In the genomic region with DNA sequence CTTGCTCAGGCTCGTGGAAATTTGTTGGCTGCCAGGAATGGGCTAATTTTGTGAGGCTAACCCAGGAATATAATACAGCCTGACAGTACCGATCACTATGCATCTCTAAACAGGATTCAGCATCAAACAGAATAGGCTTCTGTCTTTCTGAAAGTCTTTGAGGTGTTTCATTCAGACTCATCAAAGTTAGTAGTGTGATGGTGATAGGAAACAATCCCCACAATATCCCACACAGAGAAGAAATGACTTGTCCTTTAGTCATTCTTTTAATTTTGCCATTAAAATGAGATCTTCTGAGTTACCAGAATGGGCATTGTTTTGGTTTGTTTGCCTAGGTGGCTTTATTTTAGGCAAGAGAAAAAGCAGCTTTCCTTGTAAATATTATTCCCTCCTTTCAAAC, we compare ENCODE assay signal across 16 cellular contexts. TPM values are rescaled to one million over a fixed set of nuclear protein-coding genes. Genes with fewer than 3 reads are reported as not detected.
DNase-seq lines count a peak whose midpoint lies in the region; ATAC-seq, FAIRE-seq and TF ChIP-seq lines count a peak whose summit lies in the region.
"Had no signal": no experiment of that assay in that cellular context is flagged by ENCODE, and none has a peak within 500 bp of the region (broad histone marks: within the 10 kb centered on the region; RNA-seq: fewer than 3 reads in every experiment).

No MANE protein-coding gene starts in this region.

- no peaks in the 10 kb centered on the region for H3K9me3 ChIP-seq in K562 (replicated peaks; ENCODE audit: control insufficient read depth, insufficient read depth, low read depth, low read length)
- no peaks in the 10 kb centered on the region for H3K9me3 ChIP-seq in neuronal stem cell (replicated peaks in 1 of 2; ENCODE audit: control insufficient read depth in 2 of 2, insufficient read depth in 1 of 2, low read depth in 1 of 2, low read length in 2 of 2)

- no TSS peak for BruUV-seq in K562 (replicated peaks; lab: Mats Ljungman, UMichigan)

- no peak for TF ChIP-seq CTCF in K562 (IDR thresholded peaks at IDR 0.05 in 2 of 3, conservative IDR thresholded peaks at IDR 0.05 in 1 of 3; ENCODE audit: insufficient read depth in 2 of 3, low read depth in 1 of 3, low read length in 3 of 3)

- no peak overlapping the region for H3K27ac Mint-ChIP-seq in activated naive CD8-positive, alpha-beta T cell treated with anti-CD3 and anti-CD28 coated beads, Interleukin-2, amount 50 U/mL, for 24 hours
- no peak overlapping the region for H3K27ac Mint-ChIP-seq in activated naive CD8-positive, alpha-beta T cell treated with anti-CD3 and anti-CD28 coated beads for 36 hours
- H3K27ac Mint-ChIP-seq: B cell; CD4-positive, alpha-beta memory T cell; HFFc6 had no signal

- peak; percentile 46 for ATAC-seq in activated naive CD8-positive, alpha-beta T cell treated with anti-CD3 and anti-CD28 coated beads, Interleukin-2, amount 50 U/mL, for 24 hours
- ATAC-seq in K562: no peak
- no peak for ATAC-seq in HG02759 (IDR thresholded peaks at IDR 0.05; ENCODE audit: unreplicated experiment)
- ATAC-seq: GM12878 had no signal

- no peak overlapping the region for H2BK15ac ChIP-seq in neuronal stem cell (ENCODE audit: low read length)

- H3K36me3 ChIP-seq in K562 (ENCODE audit: control insufficient read depth, insufficient read depth, low read length) (no peaks in the 10 kb centered on the region), neuronal stem cell (replicated peaks in 1 of 2; ENCODE audit: control insufficient read depth in 2 of 2, insufficient read depth in 2 of 2, low read length in 2 of 2) (no peaks in the 10 kb centered on the region)

- no peak for TF ChIP-seq RAD21 in K562 (CRISPR knock-in tag; conservative IDR thresholded peaks at IDR 0.05 in 1 of 2, IDR thresholded peaks at IDR 0.05 in 1 of 2)

- POLR2A ChIA-PET in K562 (lab: Yijun Ruan, JAX): no interaction called here

- H3K4me2 ChIP-seq in K562 (ENCODE audit: insufficient read depth, low read length): no peak overlapping the region
- H3K4me2 ChIP-seq in neuronal stem cell (ENCODE audit: insufficient read depth, low read length, poor library complexity, severe bottlenecking): no peak overlapping the region

- H3K27ac ChIP-seq in K562 (ENCODE audit: extremely low read depth, low read depth, low read length) (no peak overlapping the region), neuronal stem cell (replicated peaks; ENCODE audit: low read length) (no peak overlapping the region)
- H3K27ac ChIP-seq: HL-60 had no signal

- H3K79me2 ChIP-seq in K562 (ENCODE audit: control insufficient read depth, insufficient read depth, low read length): no peaks in the 10 kb centered on the region

- no peak for DNase-seq in activated naive CD8-positive, alpha-beta T cell treated with anti-CD3 and anti-CD28 coated beads, Interleukin-2, amount 50 U/mL, for 24 hours
- DNase-seq in activated naive CD8-positive, alpha-beta T cell treated with anti-CD3 and anti-CD28 coated beads for 36 hours: no peak
- DNase-seq in K562 (ENCODE audit: extremely low read depth in 1 of 4, low spot score in 3 of 4): no peak
- DNase-seq in neuronal stem cell (ENCODE audit: low spot score): no peak
- DNase-seq in GOT3 (lab: John Stamatoyannopoulos, UW): no peak
- no peak for DNase-seq in SW480 (ENCODE audit: low spot score)
- DNase-seq: C1 segment of cervical spinal cord; CD4-positive, alpha-beta memory T cell; DMS79; HCEC 1CT; HFFc6 had no signal

- H3K9me3 Mint-ChIP-seq in activated naive CD8-positive, alpha-beta T cell treated with anti-CD3 and anti-CD28 coated beads, Interleukin-2, amount 50 U/mL, for 24 hours: no peaks in the 10 kb centered on the region
- no peaks in the 10 kb centered on the region for H3K9me3 Mint-ChIP-seq in activated naive CD8-positive, alpha-beta T cell treated with anti-CD3 and anti-CD28 coated beads for 36 hours
- H3K9me3 Mint-ChIP-seq: CD4-positive, alpha-beta memory T cell; HFFc6 had no signal

- peaks cover 0 to 6% of the 10 kb centered on the region in 2 experiments; a peak in 3 of 5 replicates for H3K27me3 ChIP-seq in K562 (ENCODE audit: control insufficient read depth in 2 of 2, insufficient read depth in 2 of 2, low read length in 2 of 2)
- no peaks in the 10 kb centered on the region for H3K27me3 ChIP-seq in neuronal stem cell (ENCODE audit: control insufficient read depth in 3 of 3, insufficient read depth in 3 of 3, low read depth in 1 of 3, low read length in 3 of 3)

- no peaks in the 10 kb centered on the region for H3K36me3 Mint-ChIP-seq in activated naive CD8-positive, alpha-beta T cell treated with anti-CD3 and anti-CD28 coated beads, Interleukin-2, amount 50 U/mL, for 24 hours (ENCODE audit: low read depth)
- no peaks in the 10 kb centered on the region for H3K36me3 Mint-ChIP-seq in activated naive CD8-positive, alpha-beta T cell treated with anti-CD3 and anti-CD28 coated beads for 36 hours
- H3K36me3 Mint-ChIP-seq: CD4-positive, alpha-beta memory T cell had no signal

- H3K4ac ChIP-seq in neuronal stem cell (ENCODE audit: low read length): no peak overlapping the region

- H2BK12ac ChIP-seq in neuronal stem cell (ENCODE audit: low read length): no peak overlapping the region

- 3% methylated on average over 2 of the region's 2 CpGs for WGBS in K562 (ENCODE audit: insufficient coverage, low coverage, missing lambda C conversion rate)
- no CpG with 5 or more reads among the region's 2 CpGs for WGBS in neuronal stem cell (ENCODE audit: extremely low coverage in 2 of 2, insufficient read length in 2 of 2, insufficient replicate concordance in 1 of 2), 2 donors

- H3K4me1 ChIP-seq in K562 (replicated peaks in 1 of 2; ENCODE audit: control insufficient read depth in 2 of 2, insufficient read depth in 2 of 2, low read length in 2 of 2) (no peaks in the 10 kb centered on the region; a peak in 1 of 5 replicates), neuronal stem cell (ENCODE audit: control insufficient read depth in 2 of 2, insufficient read depth in 1 of 2, low read depth in 1 of 2, low read length in 2 of 2) (no peaks in the 10 kb centered on the region)

- H3K9ac ChIP-seq in K562 (ENCODE audit: insufficient read depth in 1 of 2, low read depth in 2 of 2, low read length in 2 of 2): no peak overlapping the region
- H3K9ac ChIP-seq in neuronal stem cell (ENCODE audit: low read depth, low read length, poor library complexity): no peak overlapping the region

- no peak overlapping the region for H2BK5ac ChIP-seq in neuronal stem cell (ENCODE audit: low read length)

- H3K4me3 Mint-ChIP-seq in activated naive CD8-positive, alpha-beta T cell treated with anti-CD3 and anti-CD28 coated beads, Interleukin-2, amount 50 U/mL, for 24 hours: no peak overlapping the region
- no peak overlapping the region for H3K4me3 Mint-ChIP-seq in activated naive CD8-positive, alpha-beta T cell treated with anti-CD3 and anti-CD28 coated beads for 36 hours
- H3K4me3 Mint-ChIP-seq: B cell; CD4-positive, alpha-beta memory T cell; HFFc6 had no signal

- H3K14ac ChIP-seq in neuronal stem cell (ENCODE audit: low read length): no peak overlapping the region

- in situ Hi-C loops in K562 (cut with MboI): loop anchor here (10.0 kb wide), 1 partner anchor 437 kb away; no protein-coding TSS in a partner anchor

- no peak for TF ChIP-seq POLR2A in K562 (conservative IDR thresholded peaks at IDR 0.05)

- no peaks in the 10 kb centered on the region for H3K79me1 ChIP-seq in neuronal stem cell (ENCODE audit: low read depth, low read length)

- H4K20me1 ChIP-seq in K562 (replicated peaks; ENCODE audit: control insufficient read depth, insufficient read depth, low read length): no peaks in the 10 kb centered on the region

- TF ChIP-seq EP300 in K562 (IDR thresholded peaks at IDR 0.05; ENCODE audit: low read length): no peak

- CTCF ChIA-PET in K562 (lab: Yijun Ruan, JAX; ENCODE audit: low intra/inter-chr PET ratio): no interaction called here

- H3K27me3 Mint-ChIP-seq in activated naive CD8-positive, alpha-beta T cell treated with anti-CD3 and anti-CD28 coated beads, Interleukin-2, amount 50 U/mL, for 24 hours: peaks cover 4% of the 10 kb centered on the region
- H3K27me3 Mint-ChIP-seq in activated naive CD8-positive, alpha-beta T cell treated with anti-CD3 and anti-CD28 coated beads for 36 hours: peaks cover 5% of the 10 kb centered on the region

- H3K4me1 Mint-ChIP-seq in activated naive CD8-positive, alpha-beta T cell treated with anti-CD3 and anti-CD28 coated beads, Interleukin-2, amount 50 U/mL, for 24 hours: no peaks in the 10 kb centered on the region
- H3K4me1 Mint-ChIP-seq in activated naive CD8-positive, alpha-beta T cell treated with anti-CD3 and anti-CD28 coated beads for 36 hours: peaks cover 2% of the 10 kb centered on the region
- H3K4me1 Mint-ChIP-seq: B cell had no signal

- 0 out of 2 replicates have a peak overlapping the region, but pooled peaks have one; percentile 38 for H2AFZ ChIP-seq in K562 (ENCODE audit: low read depth, low read length)
- H2AFZ ChIP-seq in neuronal stem cell (ENCODE audit: low read length): peak overlapping the region; percentile 25

- H3K4me3 ChIP-seq in K562: no peak overlapping the region
- no peak overlapping the region for H3K4me3 ChIP-seq in neuronal stem cell (ENCODE audit: low read length in 2 of 2)
- H3K4me3 ChIP-seq: GM12878 had no signal

- no peak overlapping the region for H2BK120ac ChIP-seq in neuronal stem cell (ENCODE audit: low read depth, low read length)

- intact Hi-C loops in K562 (cut with micrococcal nuclease): no loop called here

- no peak overlapping the region for H3K18ac ChIP-seq in neuronal stem cell (ENCODE audit: low read length)

- FAIRE-seq in K562 (lab: Jason Lieb, UNC): no peak
- FAIRE-seq: A204.1, GM12878 had no signal

- no peak overlapping the region for H3K23ac ChIP-seq in neuronal stem cell (ENCODE audit: low read depth, low read length, poor library complexity)

- H4K91ac ChIP-seq in neuronal stem cell (ENCODE audit: low read depth, low read length, poor library complexity): no peak overlapping the region

- H2AK5ac ChIP-seq in neuronal stem cell (ENCODE audit: low read depth, low read length): no peak overlapping the region

- no peak overlapping the region for H4K8ac ChIP-seq in neuronal stem cell (ENCODE audit: low read depth, low read length)

- no peaks in the 10 kb centered on the region for H3K9me1 ChIP-seq in K562 (ENCODE audit: control insufficient read depth, insufficient read depth, low read length)

RNA-seq across cellular contexts. Expression of gene FAM229B, which starts 54.3 kb away (rescaled TPM):
- total RNA-seq in activated naive CD8-positive, alpha-beta T cell treated with anti-CD3 and anti-CD28 coated beads for 36 hours: 1 to 10 TPM; 7.9 to 8.7 TPM
- 0.56 TPM in 1 of 2 replicates, not detected in the other for total RNA-seq in K562 (2011; cell fraction: chromatin; rRNA removed; ENCODE audit: low replicate concordance)
- total RNA-seq in K562 (2011; cell fraction: nucleolus; rRNA removed): 0.26 and 0.50 TPM in 2 replicates
- 0.44 and 0.53 TPM in 2 replicates for total RNA-seq in K562 (2011; cell fraction: nucleoplasm; rRNA removed)
- 4.0 and 5.9 TPM in 2 replicates for total RNA-seq in K562 (2014; rRNA removed)
- total RNA-seq in K562 (2014; rRNA removed; fragmentation: Illumina TruSeq; extraction: Trizol): 5.3 and 5.8 TPM in 2 replicates
- total RNA-seq in K562 (2015; rRNA removed; fragmentation: Illumina TruSeq; extraction: Trizol): 3.3 and 3.5 TPM in 2 replicates
- 4.0 and 4.3 TPM in 2 replicates for total RNA-seq in K562 (2021)
- 10.4 and 17.4 TPM in 2 replicates for polyA plus RNA-seq in K562 (2011; rRNA removed)
- 5.7 and 7.7 TPM in 2 replicates for polyA plus RNA-seq in K562 (2011; cell fraction: cytosol; rRNA removed)
- 3.4 and 3.8 TPM in 2 replicates for polyA plus RNA-seq in K562 (2011; cell fraction: nucleus; rRNA removed)
- 4.5 and 4.6 TPM in 2 replicates for polyA plus RNA-seq in K562 (2012)
- 5.1 and 5.8 TPM in 2 replicates for polyA plus RNA-seq in K562 (2014; fragmentation: Illumina TruSeq; extraction: Trizol)
- polyA plus RNA-seq in K562 (2014; fragmentation: Nextera tagmentation; extraction: Ambion mirVana): 10 to 100 TPM; 12.6 to 14.6 TPM
- 5.7 and 8.2 TPM in 2 replicates for polyA plus RNA-seq in K562 (2014; rRNA removed)
- 1.5 and 2.5 TPM in 2 replicates for polyA minus RNA-seq in K562 (2011; rRNA and poly(A)+ RNA removed)
- polyA minus RNA-seq in K562 (2011; cell fraction: cytosol; rRNA and poly(A)+ RNA removed): 3.7 TPM in 1 of 2 replicates, not detected in the other
- 0.40 and 0.44 TPM in 2 replicates for polyA minus RNA-seq in K562 (2011; cell fraction: nucleus; rRNA and poly(A)+ RNA removed)
- polyA plus RNA-seq in neuronal stem cell (2013, experiment 1 of 2): 49.5 TPM
- polyA plus RNA-seq in neuronal stem cell (2013, experiment 2 of 2): 50.6 TPM

RNA-seq across cellular contexts. Expression of gene TUBE1, which starts 54.4 kb away (rescaled TPM):
- total RNA-seq in activated naive CD8-positive, alpha-beta T cell treated with anti-CD3 and anti-CD28 coated beads for 36 hours: 10 to 100 TPM; 30.3 to 31.1 TPM
- 56.2 and 157 TPM in 2 replicates for total RNA-seq in K562 (2011; cell fraction: chromatin; rRNA removed; ENCODE audit: low replicate concordance)
- 30.2 and 37.0 TPM in 2 replicates for total RNA-seq in K562 (2011; cell fraction: nucleolus; rRNA removed)
- total RNA-seq in K562 (2011; cell fraction: nucleoplasm; rRNA removed): 68.5 and 112 TPM in 2 replicates
- total RNA-seq in K562 (2014; rRNA removed) (35.0 TPM in 2 replicates), K562 (2014; rRNA removed; fragmentation: Illumina TruSeq; extraction: Trizol) (39.1 and 39.6 TPM in 2 replicates), K562 (2015; rRNA removed; fragmentation: Illumina TruSeq; extraction: Trizol) (17.2 and 21.8 TPM in 2 replicates), K562 (2021) (21.7 and 22.2 TPM in 2 replicates)
- polyA plus RNA-seq in K562 (2011; rRNA removed) (58.4 and 67.9 TPM in 2 replicates), K562 (2014; fragmentation: Illumina TruSeq; extraction: Trizol) (30.2 and 30.8 TPM in 2 replicates), K562 (2014; fragmentation: Nextera tagmentation; extraction: Ambion mirVana) (10 to 100 TPM; 18.9 to 21.6 TPM), K562 (2014; rRNA removed) (36.9 and 41.2 TPM in 2 replicates)
- polyA plus RNA-seq in K562 (2011; cell fraction: cytosol; rRNA removed): 7.1 and 21.4 TPM in 2 replicates
- polyA plus RNA-seq in K562 (2011; cell fraction: nucleus; rRNA removed): 60.5 and 104 TPM in 2 replicates
- 10.0 and 20.1 TPM in 2 replicates for polyA plus RNA-seq in K562 (2012)
- 35.5 and 53.3 TPM in 2 replicates for polyA minus RNA-seq in K562 (2011; rRNA and poly(A)+ RNA removed)
- 9.9 and 12.3 TPM in 2 replicates for polyA minus RNA-seq in K562 (2011; cell fraction: cytosol; rRNA and poly(A)+ RNA removed)
- 64.0 and 118 TPM in 2 replicates for polyA minus RNA-seq in K562 (2011; cell fraction: nucleus; rRNA and poly(A)+ RNA removed)
- 15.2 TPM for polyA plus RNA-seq in neuronal stem cell (2013, experiment 1 of 2)
- polyA plus RNA-seq in neuronal stem cell (2013, experiment 2 of 2): 15.9 TPM
